ENCODE assay signal across 9 cellular contexts in genomic region chrX:76555816-76556215, GRCh38.
A peak's percentile ranks its signal among the peaks of the same experiment; 100 is the strongest.
DNase-seq lines count a peak whose midpoint lies in the region; ATAC-seq and TF ChIP-seq lines count a peak whose summit lies in the region.
"Had no signal": no experiment of that assay in that cellular context is flagged by ENCODE, and none has a peak within 500 bp of the region (broad histone marks: within the 10 kb centered on the region; RNA-seq: fewer than 3 reads in every experiment).

No MANE protein-coding gene starts in this region.

- no peaks in the 10 kb centered on the region for H3K4me1 Mint-ChIP-seq in stimulated activated memory B cell treated with anti-CD40 and anti-IgM and Interleukin-4, amounts not matched to agents 10 μg/mL and 1 μg/mL and 100 μg/mL, for 72 hours
- H3K4me1 Mint-ChIP-seq: naive thymus-derived CD8-positive, alpha-beta T cell had no signal

- H3K4me3 Mint-ChIP-seq in stimulated activated memory B cell treated with anti-CD40 and anti-IgM and Interleukin-4, amounts not matched to agents 10 μg/mL and 1 μg/mL and 100 μg/mL, for 72 hours: no peak overlapping the region
- H3K4me3 Mint-ChIP-seq: naive thymus-derived CD8-positive, alpha-beta T cell had no signal

- H3K27me3 Mint-ChIP-seq in stimulated activated memory B cell treated with anti-CD40 and anti-IgM and Interleukin-4, amounts not matched to agents 10 μg/mL and 1 μg/mL and 100 μg/mL, for 72 hours: no peaks in the 10 kb centered on the region
- H3K27me3 Mint-ChIP-seq: naive thymus-derived CD8-positive, alpha-beta T cell had no signal

- no peaks in the 10 kb centered on the region for H3K27me3 ChIP-seq in OCI-LY1 (ENCODE audit: insufficient read depth, low read length)

- no peaks in the 10 kb centered on the region for H4K20me1 ChIP-seq in OCI-LY1 (ENCODE audit: insufficient read depth, low read length)

- no peak overlapping the region for H2AFZ ChIP-seq in OCI-LY1 (ENCODE audit: low read length)

- H3K36me3 ChIP-seq in OCI-LY1 (ENCODE audit: insufficient read depth, low read length): no peaks in the 10 kb centered on the region

- no peaks in the 10 kb centered on the region for H3K9me2 ChIP-seq in OCI-LY1 (ENCODE audit: low read depth, low read length)

- no peaks in the 10 kb centered on the region for H3K9me3 ChIP-seq in OCI-LY1 (ENCODE audit: low read length)

- no peaks in the 10 kb centered on the region for H3K79me2 ChIP-seq in OCI-LY1 (ENCODE audit: insufficient read depth, low read length)

- H3K4me3 ChIP-seq in OCI-LY1 (ENCODE audit: low read depth, low read length, poor library complexity, severe bottlenecking): no peak overlapping the region
- H3K4me3 ChIP-seq in fibroblast of the aortic adventitia (ENCODE audit: low read depth, low read length): no peak overlapping the region

- peak; percentile 49; the same call in 1 of the 2 replicates for TF ChIP-seq CTCF in OCI-LY1 (IDR thresholded peaks at IDR 0.05; ENCODE audit: low read length)
- peak; percentile 27 for TF ChIP-seq CTCF in fibroblast of the aortic adventitia (IDR thresholded peaks at IDR 0.05; ENCODE audit: insufficient read depth, low read length)

- no peak overlapping the region for H3K4me2 ChIP-seq in OCI-LY1 (ENCODE audit: low read length)

- H3K4me1 ChIP-seq in OCI-LY1 (ENCODE audit: insufficient read depth, low read length, severe bottlenecking): no peaks in the 10 kb centered on the region

- peak; percentile 2 for DNase-seq in Caki2 (ENCODE audit: low read depth)
- peak; percentile 63 for DNase-seq in fibroblast of the aortic adventitia (ENCODE audit: low read depth)
- DNase-seq in NCI-H2227 treated with DMSO at 0.1 percent for 48 hours (lab: John Stamatoyannopoulos, UW): no peak
- DNase-seq: naive thymus-derived CD8-positive, alpha-beta T cell had no signal

- H3F3A ChIP-seq in OCI-LY1 (ENCODE audit: insufficient read depth, low read length): no peaks in the 10 kb centered on the region

- no peak overlapping the region for H3K9ac ChIP-seq in OCI-LY1 (ENCODE audit: low read length)

- in situ Hi-C loops in Caki2 (cut with HindIII; ENCODE audit: low pct_unique_long_range_greater_than_20kb, low sequenced_read_pairs): no loop called here

- H3K27ac ChIP-seq in OCI-LY1 (ENCODE audit: low read depth, low read length, poor library complexity, severe bottlenecking): no peak overlapping the region

- ATAC-seq in GM18511 (IDR thresholded peaks at IDR 0.05; ENCODE audit: unreplicated experiment) (peak; percentile 51), HG02678 (IDR thresholded peaks at IDR 0.05; ENCODE audit: unreplicated experiment) (no peak), HG03378 (IDR thresholded peaks at IDR 0.05; ENCODE audit: unreplicated experiment) (no peak)
- no peak for ATAC-seq in stimulated activated memory B cell treated with anti-CD40 and anti-IgM and Interleukin-4, amounts not matched to agents 10 μg/mL and 1 μg/mL and 100 μg/mL, for 72 hours
- ATAC-seq: naive thymus-derived CD8-positive, alpha-beta T cell had no signal

- H3K27ac Mint-ChIP-seq in stimulated activated memory B cell treated with anti-CD40 and anti-IgM and Interleukin-4, amounts not matched to agents 10 μg/mL and 1 μg/mL and 100 μg/mL, for 72 hours: no peak overlapping the region
- H3K27ac Mint-ChIP-seq: naive thymus-derived CD8-positive, alpha-beta T cell had no signal

- H3K36me3 Mint-ChIP-seq in stimulated activated memory B cell treated with anti-CD40 and anti-IgM and Interleukin-4, amounts not matched to agents 10 μg/mL and 1 μg/mL and 100 μg/mL, for 72 hours: no peaks in the 10 kb centered on the region

- H3K9me3 Mint-ChIP-seq in stimulated activated memory B cell treated with anti-CD40 and anti-IgM and Interleukin-4, amounts not matched to agents 10 μg/mL and 1 μg/mL and 100 μg/mL, for 72 hours: peaks cover 5% of the 10 kb centered on the region
